1 cellular context compared by ENCODE assay signal in the genomic region with DNA sequence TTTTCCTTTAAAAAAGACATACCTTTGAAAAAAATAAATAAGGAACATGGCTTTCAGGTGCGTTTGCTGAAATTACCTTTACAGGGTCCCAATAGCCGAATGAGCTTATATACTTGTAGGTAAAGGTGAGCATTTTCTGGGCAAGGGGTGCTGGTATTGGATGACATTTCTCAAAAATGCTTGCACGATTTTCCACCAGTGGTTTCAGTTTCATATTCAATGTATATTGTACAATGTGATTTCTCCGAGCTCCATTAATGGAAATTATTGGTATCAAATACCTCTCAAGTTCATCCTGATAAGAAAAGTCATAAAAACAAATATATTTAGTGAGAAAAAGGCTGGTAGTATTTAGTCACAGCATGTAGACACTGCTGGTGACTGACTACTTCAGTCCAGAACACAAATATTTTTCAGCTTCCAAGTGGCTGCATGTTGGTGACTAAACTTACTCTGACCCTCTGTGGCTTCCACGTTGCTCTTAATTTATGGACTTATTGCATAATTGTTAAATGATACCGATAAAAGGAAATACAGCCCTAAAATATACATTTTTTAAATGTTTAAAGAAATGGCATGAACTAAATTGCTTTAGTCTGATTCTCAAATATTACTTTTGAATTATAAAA.
TF ChIP-seq lines count a peak whose summit lies in the region.

No MANE protein-coding gene starts in this region.

TF ChIP-seq in IMR-90, 13 proteins besides CTCF, POLR2A, EP300 and RAD21:
- no peak for TF ChIP-seq SMC3 (IDR thresholded peaks at IDR 0.05; ENCODE audit: low read depth, low read length)
- TF ChIP-seq, protein P1, sequence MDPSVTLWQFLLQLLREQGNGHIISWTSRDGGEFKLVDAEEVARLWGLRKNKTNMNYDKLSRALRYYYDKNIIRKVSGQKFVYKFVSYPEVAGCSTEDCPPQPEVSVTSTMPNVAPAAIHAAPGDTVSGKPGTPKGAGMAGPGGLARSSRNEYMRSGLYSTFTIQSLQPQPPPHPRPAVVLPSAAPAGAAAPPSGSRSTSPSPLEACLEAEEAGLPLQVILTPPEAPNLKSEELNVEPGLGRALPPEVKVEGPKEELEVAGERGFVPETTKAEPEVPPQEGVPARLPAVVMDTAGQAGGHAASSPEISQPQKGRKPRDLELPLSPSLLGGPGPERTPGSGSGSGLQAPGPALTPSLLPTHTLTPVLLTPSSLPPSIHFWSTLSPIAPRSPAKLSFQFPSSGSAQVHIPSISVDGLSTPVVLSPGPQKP (IDR thresholded peaks at IDR 0.05; ENCODE audit: borderline replicate concordance, low read depth, low read length): no peak
- TF ChIP-seq MAZ (IDR thresholded peaks at IDR 0.05; ENCODE audit: borderline replicate concordance, low read depth, low read length): no peak
- TF ChIP-seq CEBPB (IDR thresholded peaks at IDR 0.05; ENCODE audit: low read depth, low read length): no peak
- TF ChIP-seq FOS (IDR thresholded peaks at IDR 0.05; ENCODE audit: low read depth, low read length): no peak
- TF ChIP-seq MAFK (IDR thresholded peaks at IDR 0.05; ENCODE audit: low read depth, low read length): no peak
- no peak for TF ChIP-seq NFE2L2 (IDR thresholded peaks at IDR 0.05; ENCODE audit: low read depth, low read length)
- TF ChIP-seq BHLHE40 (IDR thresholded peaks at IDR 0.05; ENCODE audit: low read depth, low read length): no peak
- no peak for TF ChIP-seq USF2 (IDR thresholded peaks at IDR 0.05; ENCODE audit: low read depth, low read length)
- TF ChIP-seq MXI1 (IDR thresholded peaks at IDR 0.05; ENCODE audit: borderline replicate concordance, low read depth, low read length): no peak
- TF ChIP-seq RFX5 (IDR thresholded peaks at IDR 0.05; ENCODE audit: low read depth, low read length): no peak
- TF ChIP-seq CHD1 (IDR thresholded peaks at IDR 0.05; ENCODE audit: low read depth, low read length): no peak
